8 cellular contexts compared by ENCODE assay signal in the genomic region with DNA sequence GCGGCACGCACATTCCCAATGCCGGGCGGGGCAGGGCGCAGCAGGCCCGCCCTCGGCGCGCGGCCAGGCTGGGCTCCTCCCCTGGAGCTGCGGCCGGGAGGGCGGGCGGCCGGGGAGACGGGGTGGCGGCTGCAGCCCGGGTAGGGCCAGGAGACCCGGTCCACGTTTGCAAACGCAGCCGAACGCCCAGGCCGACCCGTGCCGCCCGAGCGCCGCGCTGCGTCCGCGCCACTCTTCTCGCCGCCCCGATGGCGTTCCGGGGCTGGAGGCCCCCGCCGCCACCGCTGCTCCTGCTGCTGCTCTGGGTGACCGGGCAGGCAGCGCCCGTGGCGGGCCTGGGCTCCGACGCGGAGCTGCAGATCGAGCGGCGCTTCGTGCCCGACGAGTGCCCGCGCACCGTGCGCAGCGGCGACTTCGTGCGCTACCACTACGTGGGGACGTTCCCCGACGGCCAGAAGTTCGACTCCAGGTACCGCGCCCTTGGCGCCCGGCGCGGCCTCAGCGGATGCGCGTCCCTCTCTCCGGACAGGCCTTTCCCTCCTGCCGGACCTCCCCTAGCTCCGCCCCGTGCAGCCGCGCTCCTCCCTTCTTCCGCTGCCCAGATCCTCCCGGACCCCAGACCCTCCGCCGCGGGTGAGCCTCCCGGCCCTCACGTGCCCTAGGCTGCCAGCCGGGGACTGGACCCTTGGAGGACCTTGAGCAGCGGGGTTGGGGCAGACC. TPM values are rescaled to one million over a fixed set of nuclear protein-coding genes. Genes with fewer than 3 reads are reported as not detected.
A peak's percentile ranks its signal among the peaks of the same experiment; 100 is the strongest.
DNase-seq lines count a peak whose midpoint lies in the region; ATAC-seq, FAIRE-seq and TF ChIP-seq lines count a peak whose summit lies in the region.

A gene with protein sequence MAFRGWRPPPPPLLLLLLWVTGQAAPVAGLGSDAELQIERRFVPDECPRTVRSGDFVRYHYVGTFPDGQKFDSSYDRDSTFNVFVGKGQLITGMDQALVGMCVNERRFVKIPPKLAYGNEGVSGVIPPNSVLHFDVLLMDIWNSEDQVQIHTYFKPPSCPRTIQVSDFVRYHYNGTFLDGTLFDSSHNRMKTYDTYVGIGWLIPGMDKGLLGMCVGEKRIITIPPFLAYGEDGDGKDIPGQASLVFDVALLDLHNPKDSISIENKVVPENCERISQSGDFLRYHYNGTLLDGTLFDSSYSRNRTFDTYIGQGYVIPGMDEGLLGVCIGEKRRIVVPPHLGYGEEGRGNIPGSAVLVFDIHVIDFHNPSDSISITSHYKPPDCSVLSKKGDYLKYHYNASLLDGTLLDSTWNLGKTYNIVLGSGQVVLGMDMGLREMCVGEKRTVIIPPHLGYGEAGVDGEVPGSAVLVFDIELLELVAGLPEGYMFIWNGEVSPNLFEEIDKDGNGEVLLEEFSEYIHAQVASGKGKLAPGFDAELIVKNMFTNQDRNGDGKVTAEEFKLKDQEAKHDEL (plus strand): TSS at position 115 of the 720 bp plus-strand sequence. CDS start 134 bp downstream, at position 249.

- ATAC-seq in GM21423 (IDR thresholded peaks at IDR 0.05; ENCODE audit: unreplicated experiment), result peak; percentile 90

- H3K27me3 ChIP-seq in bronchial epithelial cell (ENCODE audit: control insufficient read depth, insufficient read depth, low read length) (no peaks in the 10 kb centered on the region), iPS-18a (ENCODE audit: control insufficient read depth, insufficient read depth, low read length) (peaks cover 46% of the 10 kb centered on the region)

- H3K4me3 ChIP-seq in bronchial epithelial cell (ENCODE audit: low read depth, low read length), result peak within 1 kb of the TSS; percentile 98
- peak within 1 kb of the TSS; percentile 64 for H3K4me3 ChIP-seq in iPS-18a (ENCODE audit: low read length)

- H3K36me3 ChIP-seq in bronchial epithelial cell (ENCODE audit: control insufficient read depth, insufficient read depth, low read length), result no peaks in the 10 kb centered on the region
- no peaks in the 10 kb centered on the region for H3K36me3 ChIP-seq in iPS-18a (ENCODE audit: control insufficient read depth, low read depth, low read length)

- peaks cover 3% of the 10 kb centered on the region for H3K4me1 ChIP-seq in iPS-18a (ENCODE audit: control insufficient read depth, low read depth, low read length)

- TF ChIP-seq CTCF in bronchial epithelial cell (IDR thresholded peaks at IDR 0.05; ENCODE audit: insufficient read depth, low read length, severe bottlenecking), result no peak

- H3K27ac ChIP-seq in iPS-18a (ENCODE audit: low read length), result no peak within 1 kb of the TSS

- DNase-seq in NCI-H2081 (lab: John Stamatoyannopoulos, UW) (peak; percentile 74 to 85), NCI-H2081 treated with DMSO at 0.1 percent for 48 hours (lab: John Stamatoyannopoulos, UW) (no peak), HPDE6-E6E7 (ENCODE audit: extremely low spot score) (peak; percentile 80), RCC 7860 (ENCODE audit: low spot score) (peak; percentile 64), bronchial epithelial cell (ENCODE audit: low read depth) (peak; percentile 71), retina (peak; percentile 93)

- FAIRE-seq in RCC 7860 (lab: Jason Lieb, UNC) (no peak), bronchial epithelial cell (lab: Jason Lieb, UNC) (no peak)

- peak within 1 kb of the TSS; percentile 32 for H3K9ac ChIP-seq in iPS-18a (ENCODE audit: low read length)

- H3K9me3 ChIP-seq in iPS-18a (ENCODE audit: control insufficient read depth, low read depth, low read length), result no peaks in the 10 kb centered on the region

RNA-seq across cellular contexts. Expression of the gene that starts here (rescaled TPM):
- 468 and 571 TPM in 2 replicates for total RNA-seq in bronchial epithelial cell
